Comparison of ENCODE assay signal across 18 cellular contexts in genomic region chr22:39612811-39613548, GRCh38. TPM values are rescaled to one million over a fixed set of nuclear protein-coding genes. Genes with fewer than 3 reads are reported as not detected.
DNase-seq lines count a peak whose midpoint lies in the region; ATAC-seq, FAIRE-seq and TF ChIP-seq lines count a peak whose summit lies in the region.
"Had no signal": no experiment of that assay in that cellular context is flagged by ENCODE, and none has a peak within 500 bp of the region (broad histone marks: within the 10 kb centered on the region; RNA-seq: fewer than 3 reads in every experiment).

No MANE protein-coding gene starts in this region.

- no peak overlapping the region for H3K4me2 ChIP-seq in HepG2 (ENCODE audit: low read depth, low read length)

- no peaks in the 10 kb centered on the region for H3K36me3 ChIP-seq in HepG2 (replicated peaks in 1 of 2; ENCODE audit: control insufficient read depth in 1 of 2, insufficient read depth in 2 of 2, low read length in 2 of 2)
- H3K36me3 ChIP-seq: ovary, SJSA1 had no signal

- no peak for FAIRE-seq in HepG2 (lab: Jason Lieb, UNC)

- H3K27me3 Mint-ChIP-seq in activated naive CD8-positive, alpha-beta T cell treated with anti-CD3 and anti-CD28 coated beads, Interleukin-2, amount 10 ng/mL, durations not matched to agents 7 days and 5 days, result peaks cover 28% of the 10 kb centered on the region
- H3K27me3 Mint-ChIP-seq in stimulated activated naive CD8-positive, alpha-beta T cell treated with anti-CD3 and anti-CD28 coated beads, Interleukin-15, amount 100 ng/mL, for 72 hours, result peaks cover 11% of the 10 kb centered on the region

- no peaks in the 10 kb centered on the region for H3K4me1 ChIP-seq in HepG2 (ENCODE audit: insufficient read depth, low read length)
- H3K4me1 ChIP-seq: Caco-2, SJSA1 had no signal

- no peaks in the 10 kb centered on the region for H3K9me3 ChIP-seq in HepG2 (ENCODE audit: low read length)
- H3K9me3 ChIP-seq: Caco-2, ovary, SJSA1 had no signal

- in situ Hi-C loops in HepG2 (cut with HindIII; ENCODE audit: extremely low pct_ligation_motif_present, low pct_unique_long_range_greater_than_20kb), result no loop called here

- no peak for TF ChIP-seq EP300 in HepG2 (IDR thresholded peaks at IDR 0.05; ENCODE audit: low read depth in 2 of 2, low read length in 2 of 2)
- no peak for TF ChIP-seq EP300 in HepG2 (CRISPR knock-in tag; IDR thresholded peaks at IDR 0.05; ENCODE audit: borderline replicate concordance)

- H3K27ac ChIP-seq in HepG2 (ENCODE audit: extremely low read length, insufficient read depth, low read length), result no peak overlapping the region
- H3K27ac ChIP-seq: HL-60, ovary, SJSA1 had no signal

- no peak overlapping the region for H3K9ac ChIP-seq in HepG2 (ENCODE audit: insufficient read depth, low read depth, low read length)

- 20% methylated on average over 4 of the region's 7 CpGs for WGBS in HepG2 (ENCODE audit: low lambda C conversion rate)

- TF ChIP-seq RAD21 in HepG2 (CRISPR knock-in tag; IDR thresholded peaks at IDR 0.05), result no peak

- H3K9me3 Mint-ChIP-seq in activated naive CD8-positive, alpha-beta T cell treated with anti-CD3 and anti-CD28 coated beads, Interleukin-2, amount 10 ng/mL, durations not matched to agents 7 days and 5 days, result peaks cover 3% of the 10 kb centered on the region
- H3K9me3 Mint-ChIP-seq in stimulated activated naive CD8-positive, alpha-beta T cell treated with anti-CD3 and anti-CD28 coated beads, Interleukin-15, amount 100 ng/mL, for 72 hours, result peaks cover 0 to 8% of the 10 kb centered on the region in 2 donors

- H3K79me2 ChIP-seq in HepG2 (ENCODE audit: insufficient read depth, low read length), result no peaks in the 10 kb centered on the region

- TF ChIP-seq POLR2A in HepG2 (IDR thresholded peaks at IDR 0.05; ENCODE audit: insufficient read depth in 1 of 2, low read depth in 2 of 2, low read length in 2 of 2), result no peak

- peak overlapping the region; percentile 46 for H3K4me3 Mint-ChIP-seq in activated naive CD8-positive, alpha-beta T cell treated with anti-CD3 and anti-CD28 coated beads, Interleukin-2, amount 10 ng/mL, durations not matched to agents 7 days and 5 days
- peak overlapping the region; percentile 4 to 53 for H3K4me3 Mint-ChIP-seq in stimulated activated naive CD8-positive, alpha-beta T cell treated with anti-CD3 and anti-CD28 coated beads, Interleukin-15, amount 100 ng/mL, for 72 hours

- H3K27me3 ChIP-seq in HepG2 (ENCODE audit: control insufficient read depth in 1 of 2, insufficient read depth in 2 of 2, low read length in 2 of 2), result peaks cover 0 to 29% of the 10 kb centered on the region in 2 experiments; a peak in 3 of 5 replicates
- H3K27me3 ChIP-seq: ovary had no signal

- CTCF ChIA-PET in HepG2 (lab: Yijun Ruan, JAX; ENCODE audit: low intra/inter-chr PET ratio, low total read pairs), result no interaction called here

- H3K4me1 Mint-ChIP-seq in activated naive CD8-positive, alpha-beta T cell treated with anti-CD3 and anti-CD28 coated beads, Interleukin-2, amount 10 ng/mL, durations not matched to agents 7 days and 5 days, result peaks cover 11% of the 10 kb centered on the region
- peaks cover 31% of the 10 kb centered on the region for H3K4me1 Mint-ChIP-seq in stimulated activated naive CD8-positive, alpha-beta T cell treated with anti-CD3 and anti-CD28 coated beads, Interleukin-15, amount 100 ng/mL, for 72 hours

- H4K20me1 ChIP-seq in HepG2 (ENCODE audit: insufficient read depth, low read length), result no peaks in the 10 kb centered on the region

- H3K36me3 Mint-ChIP-seq in activated naive CD8-positive, alpha-beta T cell treated with anti-CD3 and anti-CD28 coated beads, Interleukin-2, amount 10 ng/mL, durations not matched to agents 7 days and 5 days, result peaks cover 3% of the 10 kb centered on the region

- no peak for TF ChIP-seq CTCF in HepG2 (CRISPR knock-in tag; IDR thresholded peaks at IDR 0.05)

- intact Hi-C loops in HepG2 (cut with micrococcal nuclease; ENCODE audit: unreplicated experiment), result no loop called here

- peak; percentile 27 for ATAC-seq in activated naive CD8-positive, alpha-beta T cell treated with anti-CD3 and anti-CD28 coated beads, Interleukin-2, amount 10 ng/mL, durations not matched to agents 7 days and 5 days (ENCODE audit: low read depth)
- peak; percentile 72 for ATAC-seq in stimulated activated naive CD8-positive, alpha-beta T cell treated with anti-CD3 and anti-CD28 coated beads, Interleukin-15, amount 100 ng/mL, for 72 hours
- ATAC-seq in HepG2, result no peak
- ATAC-seq: PC-3 had no signal

- BruUV-seq in HepG2 (replicated peaks; lab: Mats Ljungman, UMichigan), result no TSS peak

- POLR2A ChIA-PET in activated naive CD8-positive, alpha-beta T cell treated with anti-CD3 and anti-CD28 coated beads, Interleukin-2, amount 10 ng/mL, durations not matched to agents 7 days and 5 days (lab: Charles Lee), result interaction anchor here (1.2 kb wide), 1 partner anchor 11 kb away, joined by 4 read pairs; no protein-coding TSS in a partner anchor
- POLR2A ChIA-PET in HepG2 (lab: Yijun Ruan, JAX), result no interaction called here

- H3K27ac Mint-ChIP-seq in activated naive CD8-positive, alpha-beta T cell treated with anti-CD3 and anti-CD28 coated beads, Interleukin-2, amount 10 ng/mL, durations not matched to agents 7 days and 5 days, result no peak overlapping the region
- H3K27ac Mint-ChIP-seq in stimulated activated naive CD8-positive, alpha-beta T cell treated with anti-CD3 and anti-CD28 coated beads, Interleukin-15, amount 100 ng/mL, for 72 hours, result no peak overlapping the region

- peak; percentile 33 for DNase-seq in stimulated activated CD4-positive, alpha-beta T cell treated with anti-CD3 and anti-CD28 coated beads, Interleukin-2, amount 100 ng/mL, for 4 hours (ENCODE audit: low read depth)
- no peak for DNase-seq in stimulated activated CD4-positive, alpha-beta T cell treated with anti-CD3 and anti-CD28 coated beads, Interleukin-2, amount 100 ng/mL, for 48 hours
- peak; percentile 41 to 42 for DNase-seq in activated CD4-positive, alpha-beta T cell treated with anti-CD3 and anti-CD28 coated beads, Interleukin-2, amount 50 U/mL, for 4 hours
- no peak for DNase-seq in activated naive CD8-positive, alpha-beta T cell treated with anti-CD3 and anti-CD28 coated beads, Interleukin-2, amount 10 ng/mL, durations not matched to agents 7 days and 5 days
- peak in 1 of 2 donors; percentile 40 for DNase-seq in stimulated activated naive CD8-positive, alpha-beta T cell treated with anti-CD3 and anti-CD28 coated beads, Interleukin-15, amount 100 ng/mL, for 72 hours
- no peak for DNase-seq in HepG2 (ENCODE audit: low spot score)
- no peak for DNase-seq in DMS53 (lab: John Stamatoyannopoulos, UW)
- no peak for DNase-seq in cortex of kidney (lab: John Stamatoyannopoulos, UW)
- DNase-seq: Caco-2, foreskin fibroblast, KBM-7, NCI-H1048, NCI-H748 treated with DMSO at 0.1 percent for 48 hours, ovary, PC-3, substantia nigra had no signal

- H3K4me3 ChIP-seq in HepG2 (replicated peaks in 1 of 3; ENCODE audit: insufficient read depth in 1 of 3, low read depth in 2 of 3, low read length in 3 of 3), result no peak overlapping the region
- H3K4me3 ChIP-seq: ovary, SJSA1 had no signal

- no peak overlapping the region for H2AFZ ChIP-seq in HepG2 (ENCODE audit: low read length)

TF ChIP-seq in HepG2, 621 proteins besides CTCF, POLR2A, EP300 and RAD21:
- no peak for TF ChIP-seq PCBP2 (optimal IDR thresholded peaks at IDR 0.05; ENCODE audit: low read depth, low read length, poor library complexity, severe bottlenecking)
- no peak for TF ChIP-seq ZFP1 (CRISPR knock-in tag; IDR thresholded peaks at IDR 0.05)
- TF ChIP-seq SIN3A (IDR thresholded peaks at IDR 0.05; ENCODE audit: borderline replicate concordance, low read depth, low read length), result no peak
TF ChIP-seq in HepG2: peak in this region for 0.

RNA-seq across cellular contexts. Expression of gene CACNA1I, which starts 42.4 kb away (rescaled TPM):
- 10 to 100 TPM; 17.3 to 19.0 TPM for total RNA-seq in activated naive CD8-positive, alpha-beta T cell treated with anti-CD3 and anti-CD28 coated beads, Interleukin-2, amount 10 ng/mL, durations not matched to agents 7 days and 5 days
- not detected in 2 replicates for total RNA-seq in HepG2 (2016; rRNA removed; fragmentation: Illumina TruSeq; extraction: Trizol)
- total RNA-seq in HepG2 (2016; cell fraction: cytosol; rRNA removed; fragmentation: Illumina TruSeq; extraction: Trizol; ENCODE audit: low read depth), result not detected in 2 replicates
- total RNA-seq in HepG2 (2016; cell fraction: insoluble cytoplasmic fraction; rRNA removed; fragmentation: Illumina TruSeq; extraction: Trizol), result not detected in 2 replicates
- not detected in 2 replicates for total RNA-seq in HepG2 (2016; cell fraction: membrane; rRNA removed; fragmentation: Illumina TruSeq; extraction: Trizol)
- not detected in 2 replicates for total RNA-seq in HepG2 (2016; cell fraction: nucleus; rRNA removed; fragmentation: Illumina TruSeq; extraction: Trizol)
- polyA plus RNA-seq in HepG2 (2011; rRNA removed), result not detected in 2 replicates
- not detected in 2 replicates for polyA plus RNA-seq in HepG2 (2011; cell fraction: cytosol; rRNA removed)
- 0.02 TPM in 2 replicates for polyA plus RNA-seq in HepG2 (2011; cell fraction: nucleus; rRNA removed)
- polyA plus RNA-seq in HepG2 (2012), result 0.03 TPM in 1 of 2 replicates, not detected in the other
- polyA plus RNA-seq in HepG2 (2016; cell fraction: cytosol; fragmentation: Illumina TruSeq; extraction: Trizol; ENCODE audit: low read depth), result not detected in 2 replicates
- not detected in 2 replicates for polyA plus RNA-seq in HepG2 (2016; cell fraction: insoluble cytoplasmic fraction; fragmentation: Illumina TruSeq; extraction: Trizol; ENCODE audit: low read depth)
- not detected in 2 replicates for polyA plus RNA-seq in HepG2 (2016; cell fraction: membrane; fragmentation: Illumina TruSeq; extraction: Trizol; ENCODE audit: low read depth)
- polyA plus RNA-seq in HepG2 (2016; cell fraction: nucleus; fragmentation: Illumina TruSeq; extraction: Trizol; ENCODE audit: insufficient read depth, low read depth), result not detected in 2 replicates
- polyA minus RNA-seq in HepG2 (2011; rRNA and poly(A)+ RNA removed; ENCODE audit: low replicate concordance), result 0.04 and 0.05 TPM in 2 replicates
- polyA minus RNA-seq in HepG2 (2011; cell fraction: cytosol; rRNA and poly(A)+ RNA removed), result not detected in 2 replicates
- not detected in 2 replicates for polyA minus RNA-seq in HepG2 (2011; cell fraction: nucleus; rRNA and poly(A)+ RNA removed)
- total RNA-seq: Caco-2, PC-3 had no signal

Comparison
In these comparisons a context has a peak if more than half of its experiments do, and no peak if none do; other contexts are left out.
1. DNase-seq: peak in stimulated activated CD4-positive, alpha-beta T cell treated with anti-CD3 and anti-CD28 coated beads, Interleukin-2, amount 100 ng/mL, for 4 hours (single experiment) and activated CD4-positive, alpha-beta T cell treated with anti-CD3 and anti-CD28 coated beads, Interleukin-2, amount 50 U/mL, for 4 hours (2 of 2); none in stimulated activated CD4-positive, alpha-beta T cell treated with anti-CD3 and anti-CD28 coated beads, Interleukin-2, amount 100 ng/mL, for 48 hours (0 of 2), activated naive CD8-positive, alpha-beta T cell treated with anti-CD3 and anti-CD28 coated beads, Interleukin-2, amount 10 ng/mL, durations not matched to agents 7 days and 5 days (single experiment), HepG2 (single experiment), DMS53 (single experiment) and cortex of kidney (single experiment).
2. RNA of gene CACNA1I, which starts 42.4 kb away (total RNA-seq): 17.3 to 19.0 TPM in activated naive CD8-positive, alpha-beta T cell treated with anti-CD3 and anti-CD28 coated beads, Interleukin-2, amount 10 ng/mL, durations not matched to agents 7 days and 5 days; not detected in HepG2; every median in the first group is over 10 times any median in the second.